In genomic region chr21:44803651-44804050, GRCh38 we compare ENCODE assay signal across 1 cellular context.
TF ChIP-seq lines count a peak whose summit lies in the region.

No MANE protein-coding gene starts in this region.

TF ChIP-seq in K562, 482 proteins besides CTCF, POLR2A, EP300 and RAD21 (continues in another document):
- TF ChIP-seq RERE (CRISPR knock-in tag; IDR thresholded peaks at IDR 0.05; ENCODE audit: borderline replicate concordance) (no peak), KLF16 (IDR thresholded peaks at IDR 0.05) (no peak), ZBTB11 (CRISPR knock-in tag; IDR thresholded peaks at IDR 0.05) (0 out of 6 replicates have a peak, but pooled peaks of 1 of the 3 experiments have one; percentile 36), ZNF134 (CRISPR knock-in tag; conservative IDR thresholded peaks at IDR 0.05) (no peak), SMARCB1 (IDR thresholded peaks at IDR 0.05; ENCODE audit: insufficient read length, low read depth) (no peak), HNRNPUL1 (IDR thresholded peaks at IDR 0.05; ENCODE audit: low read length) (no peak), NFIC (IDR thresholded peaks at IDR 0.05) (no peak), ZBTB8A (IDR thresholded peaks at IDR 0.05; ENCODE audit: partially characterized antibody) (no peak), SMARCC2 (IDR thresholded peaks at IDR 0.05; ENCODE audit: low read depth) (no peak), GTF2E2 (tag; IDR thresholded peaks at IDR 0.05) (no peak), ESRRB (CRISPR knock-in tag; IDR thresholded peaks at IDR 0.05; ENCODE audit: borderline replicate concordance) (no peak), TCF15 (CRISPR knock-in tag; IDR thresholded peaks at IDR 0.05) (0 out of 2 replicates have a peak, but pooled peaks have one; percentile 26), ARID2 (IDR thresholded peaks at IDR 0.05) (no peak), COPS2 (conservative IDR thresholded peaks at IDR 0.05) (no peak), GATA2 (CRISPR knock-in tag; IDR thresholded peaks at IDR 0.05) (peak; percentile 63; the same call in 1 of the 2 replicates), SLC30A9 (CRISPR knock-in tag; IDR thresholded peaks at IDR 0.05) (no peak), ZNF282 (CRISPR knock-in tag; IDR thresholded peaks at IDR 0.05) (no peak), NBN (IDR thresholded peaks at IDR 0.05; ENCODE audit: low read depth) (no peak), PHB (CRISPR knock-in tag; IDR thresholded peaks at IDR 0.05) (no peak), NR1H2 (CRISPR knock-in tag; IDR thresholded peaks at IDR 0.05) (no peak), FIP1L1 (IDR thresholded peaks at IDR 0.05; ENCODE audit: low read depth, low read length, poor library complexity, severe bottlenecking) (no peak), GABPA (tag; conservative IDR thresholded peaks at IDR 0.05; ENCODE audit: low read depth) (no peak), TEAD2 (tag; IDR thresholded peaks at IDR 0.05) (no peak), BACH1 (tag; IDR thresholded peaks at IDR 0.05) (no peak), PCBP1 (IDR thresholded peaks at IDR 0.05; ENCODE audit: low read depth, low read length, poor library complexity, severe bottlenecking) (no peak), XRCC4 (IDR thresholded peaks at IDR 0.05; ENCODE audit: extremely low read depth, insufficient read depth, insufficient read length) (no peak), PHB2 (IDR thresholded peaks at IDR 0.05; ENCODE audit: low read depth) (no peak), ATF7 (IDR thresholded peaks at IDR 0.05) (0 out of 2 replicates have a peak, but pooled peaks have one; percentile 14), CEBPZ (IDR thresholded peaks at IDR 0.05; ENCODE audit: borderline replicate concordance, low read depth, low read length) (no peak), TAL1 (IDR thresholded peaks at IDR 0.05) (peak; percentile 40; the same call in 1 of the 2 replicates), TBP (optimal IDR thresholded peaks at IDR 0.05; ENCODE audit: low read depth, low read length) (no peak)
- TF ChIP-seq, protein P1, sequence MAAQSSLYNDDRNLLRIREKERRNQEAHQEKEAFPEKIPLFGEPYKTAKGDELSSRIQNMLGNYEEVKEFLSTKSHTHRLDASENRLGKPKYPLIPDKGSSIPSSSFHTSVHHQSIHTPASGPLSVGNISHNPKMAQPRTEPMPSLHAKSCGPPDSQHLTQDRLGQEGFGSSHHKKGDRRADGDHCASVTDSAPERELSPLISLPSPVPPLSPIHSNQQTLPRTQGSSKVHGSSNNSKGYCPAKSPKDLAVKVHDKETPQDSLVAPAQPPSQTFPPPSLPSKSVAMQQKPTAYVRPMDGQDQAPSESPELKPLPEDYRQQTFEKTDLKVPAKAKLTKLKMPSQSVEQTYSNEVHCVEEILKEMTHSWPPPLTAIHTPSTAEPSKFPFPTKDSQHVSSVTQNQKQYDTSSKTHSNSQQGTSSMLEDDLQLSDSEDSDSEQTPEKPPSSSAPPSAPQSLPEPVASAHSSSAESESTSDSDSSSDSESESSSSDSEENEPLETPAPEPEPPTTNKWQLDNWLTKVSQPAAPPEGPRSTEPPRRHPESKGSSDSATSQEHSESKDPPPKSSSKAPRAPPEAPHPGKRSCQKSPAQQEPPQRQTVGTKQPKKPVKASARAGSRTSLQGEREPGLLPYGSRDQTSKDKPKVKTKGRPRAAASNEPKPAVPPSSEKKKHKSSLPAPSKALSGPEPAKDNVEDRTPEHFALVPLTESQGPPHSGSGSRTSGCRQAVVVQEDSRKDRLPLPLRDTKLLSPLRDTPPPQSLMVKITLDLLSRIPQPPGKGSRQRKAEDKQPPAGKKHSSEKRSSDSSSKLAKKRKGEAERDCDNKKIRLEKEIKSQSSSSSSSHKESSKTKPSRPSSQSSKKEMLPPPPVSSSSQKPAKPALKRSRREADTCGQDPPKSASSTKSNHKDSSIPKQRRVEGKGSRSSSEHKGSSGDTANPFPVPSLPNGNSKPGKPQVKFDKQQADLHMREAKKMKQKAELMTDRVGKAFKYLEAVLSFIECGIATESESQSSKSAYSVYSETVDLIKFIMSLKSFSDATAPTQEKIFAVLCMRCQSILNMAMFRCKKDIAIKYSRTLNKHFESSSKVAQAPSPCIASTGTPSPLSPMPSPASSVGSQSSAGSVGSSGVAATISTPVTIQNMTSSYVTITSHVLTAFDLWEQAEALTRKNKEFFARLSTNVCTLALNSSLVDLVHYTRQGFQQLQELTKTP (IDR thresholded peaks at IDR 0.05; ENCODE audit: low read depth in 1 of 2, partially characterized antibody in 2 of 2): no peak
- TF ChIP-seq, protein P2, sequence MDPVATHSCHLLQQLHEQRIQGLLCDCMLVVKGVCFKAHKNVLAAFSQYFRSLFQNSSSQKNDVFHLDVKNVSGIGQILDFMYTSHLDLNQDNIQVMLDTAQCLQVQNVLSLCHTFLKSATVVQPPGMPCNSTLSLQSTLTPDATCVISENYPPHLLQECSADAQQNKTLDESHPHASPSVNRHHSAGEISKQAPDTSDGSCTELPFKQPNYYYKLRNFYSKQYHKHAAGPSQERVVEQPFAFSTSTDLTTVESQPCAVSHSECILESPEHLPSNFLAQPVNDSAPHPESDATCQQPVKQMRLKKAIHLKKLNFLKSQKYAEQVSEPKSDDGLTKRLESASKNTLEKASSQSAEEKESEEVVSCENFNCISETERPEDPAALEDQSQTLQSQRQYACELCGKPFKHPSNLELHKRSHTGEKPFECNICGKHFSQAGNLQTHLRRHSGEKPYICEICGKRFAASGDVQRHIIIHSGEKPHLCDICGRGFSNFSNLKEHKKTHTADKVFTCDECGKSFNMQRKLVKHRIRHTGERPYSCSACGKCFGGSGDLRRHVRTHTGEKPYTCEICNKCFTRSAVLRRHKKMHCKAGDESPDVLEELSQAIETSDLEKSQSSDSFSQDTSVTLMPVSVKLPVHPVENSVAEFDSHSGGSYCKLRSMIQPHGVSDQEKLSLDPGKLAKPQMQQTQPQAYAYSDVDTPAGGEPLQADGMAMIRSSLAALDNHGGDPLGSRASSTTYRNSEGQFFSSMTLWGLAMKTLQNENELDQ (CRISPR knock-in tag; IDR thresholded peaks at IDR 0.05; ENCODE audit: borderline replicate concordance): no peak
- TF ChIP-seq, protein P3, sequence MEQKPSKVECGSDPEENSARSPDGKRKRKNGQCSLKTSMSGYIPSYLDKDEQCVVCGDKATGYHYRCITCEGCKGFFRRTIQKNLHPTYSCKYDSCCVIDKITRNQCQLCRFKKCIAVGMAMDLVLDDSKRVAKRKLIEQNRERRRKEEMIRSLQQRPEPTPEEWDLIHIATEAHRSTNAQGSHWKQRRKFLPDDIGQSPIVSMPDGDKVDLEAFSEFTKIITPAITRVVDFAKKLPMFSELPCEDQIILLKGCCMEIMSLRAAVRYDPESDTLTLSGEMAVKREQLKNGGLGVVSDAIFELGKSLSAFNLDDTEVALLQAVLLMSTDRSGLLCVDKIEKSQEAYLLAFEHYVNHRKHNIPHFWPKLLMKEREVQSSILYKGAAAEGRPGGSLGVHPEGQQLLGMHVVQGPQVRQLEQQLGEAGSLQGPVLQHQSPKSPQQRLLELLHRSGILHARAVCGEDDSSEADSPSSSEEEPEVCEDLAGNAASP (IDR thresholded peaks at IDR 0.05): no peak
- TF ChIP-seq, protein P4, sequence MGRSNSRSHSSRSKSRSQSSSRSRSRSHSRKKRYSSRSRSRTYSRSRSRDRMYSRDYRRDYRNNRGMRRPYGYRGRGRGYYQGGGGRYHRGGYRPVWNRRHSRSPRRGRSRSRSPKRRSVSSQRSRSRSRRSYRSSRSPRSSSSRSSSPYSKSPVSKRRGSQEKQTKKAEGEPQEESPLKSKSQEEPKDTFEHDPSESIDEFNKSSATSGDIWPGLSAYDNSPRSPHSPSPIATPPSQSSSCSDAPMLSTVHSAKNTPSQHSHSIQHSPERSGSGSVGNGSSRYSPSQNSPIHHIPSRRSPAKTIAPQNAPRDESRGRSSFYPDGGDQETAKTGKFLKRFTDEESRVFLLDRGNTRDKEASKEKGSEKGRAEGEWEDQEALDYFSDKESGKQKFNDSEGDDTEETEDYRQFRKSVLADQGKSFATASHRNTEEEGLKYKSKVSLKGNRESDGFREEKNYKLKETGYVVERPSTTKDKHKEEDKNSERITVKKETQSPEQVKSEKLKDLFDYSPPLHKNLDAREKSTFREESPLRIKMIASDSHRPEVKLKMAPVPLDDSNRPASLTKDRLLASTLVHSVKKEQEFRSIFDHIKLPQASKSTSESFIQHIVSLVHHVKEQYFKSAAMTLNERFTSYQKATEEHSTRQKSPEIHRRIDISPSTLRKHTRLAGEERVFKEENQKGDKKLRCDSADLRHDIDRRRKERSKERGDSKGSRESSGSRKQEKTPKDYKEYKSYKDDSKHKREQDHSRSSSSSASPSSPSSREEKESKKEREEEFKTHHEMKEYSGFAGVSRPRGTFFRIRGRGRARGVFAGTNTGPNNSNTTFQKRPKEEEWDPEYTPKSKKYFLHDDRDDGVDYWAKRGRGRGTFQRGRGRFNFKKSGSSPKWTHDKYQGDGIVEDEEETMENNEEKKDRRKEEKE (IDR thresholded peaks at IDR 0.05; ENCODE audit: borderline replicate concordance in 1 of 2, control insufficient read depth in 1 of 2, low read depth in 2 of 2, low read length in 1 of 2): no peak
